Comparison of ENCODE assay signal across 20 cellular contexts in genomic region chr15:100224206-100225185, GRCh38.
A peak's percentile ranks its signal among the peaks of the same experiment; 100 is the strongest.
DNase-seq lines count a peak whose midpoint lies in the region; ATAC-seq and TF ChIP-seq lines count a peak whose summit lies in the region.
"Had no signal": no experiment of that assay in that cellular context is flagged by ENCODE, and none has a peak within 500 bp of the region (broad histone marks: within the 10 kb centered on the region; RNA-seq: fewer than 3 reads in every experiment).

No MANE protein-coding gene starts in this region.

- TF ChIP-seq CTCF in Loucy (conservative IDR thresholded peaks at IDR 0.05; ENCODE audit: low read length) (no peak), WTC11 (IDR thresholded peaks at IDR 0.05) (no peak)

- H3K36me3 Mint-ChIP-seq in WTC11 = no peaks in the 10 kb centered on the region
- H3K36me3 Mint-ChIP-seq: brain, neural progenitor cell had no signal

- no peak overlapping the region for H3K4me3 Mint-ChIP-seq in WTC11
- H3K4me3 Mint-ChIP-seq: brain, neural progenitor cell had no signal

- CTCF ChIA-PET in WTC11 (lab: Charles Lee) = interaction anchor here (1.8 kb wide), 1 partner anchor 114 kb away, joined by 6 read pairs; no protein-coding TSS in a partner anchor

- no peak overlapping the region for H3K4me2 ChIP-seq in Loucy (ENCODE audit: low read depth, low read length, poor library complexity, severe bottlenecking)
- H3K4me2 ChIP-seq: neural progenitor cell had no signal

- POLR2A ChIA-PET in WTC11 (lab: Charles Lee) = no interaction called here

- H3F3A ChIP-seq in Loucy (ENCODE audit: low read depth) = no peaks in the 10 kb centered on the region

- H3K79me2 ChIP-seq in Loucy (ENCODE audit: insufficient read depth, low read length) = no peaks in the 10 kb centered on the region

- peak; percentile 72 for ATAC-seq in WTC11
- ATAC-seq in esophagus mucosa = peak; percentile 78
- ATAC-seq in sciatic nerve = peak; percentile 95
- ATAC-seq in GM18861 (IDR thresholded peaks at IDR 0.05; ENCODE audit: unreplicated experiment) = no peak
- ATAC-seq in HG03378 (IDR thresholded peaks at IDR 0.05; ENCODE audit: unreplicated experiment) = no peak

- H3K9ac ChIP-seq in Loucy (ENCODE audit: low read depth, low read length, poor library complexity, severe bottlenecking) = no peak overlapping the region
- H3K9ac ChIP-seq: GM23248, neural progenitor cell had no signal

- DNase-seq in WTC11 (ENCODE audit: low spot score) = no peak
- no peak for DNase-seq in sciatic nerve (ENCODE audit: low spot score)
- no peak for DNase-seq in GF-D8 (lab: John Stamatoyannopoulos, UW)
- no peak for DNase-seq in activated gamma-delta T cell treated with Interleukin-2 at 50 U/mL for 16 hours
- DNase-seq: activated CD8-positive, alpha-beta memory T cell treated with anti-CD3 and anti-CD28 coated beads for 24 hours; C1 segment of cervical spinal cord; GM23248; MG63; NCI-H2081; NCI-H526 treated with DMSO at 0.1 percent for 48 hours; OCI-M1; stimulated activated CD4-positive, alpha-beta T cell treated with anti-CD3 and anti-CD28 coated beads, Interleukin-1b, Interleukin-23, amount 100 ng/mL, for 48 hours had no signal

- H3K27me3 Mint-ChIP-seq in WTC11 (ENCODE audit: low read depth) = no peaks in the 10 kb centered on the region

- H3K9me2 ChIP-seq in Loucy (replicated peaks; ENCODE audit: low read depth, low read length) = no peaks in the 10 kb centered on the region

- H3K9me3 ChIP-seq in Loucy (ENCODE audit: insufficient read depth, low read depth, low read length) = no peaks in the 10 kb centered on the region
- H3K9me3 ChIP-seq: MG63, thoracic aorta had no signal

- no peaks in the 10 kb centered on the region for H4K20me1 ChIP-seq in Loucy (ENCODE audit: insufficient read depth, low read length, poor library complexity, severe bottlenecking)

- H3K27ac Mint-ChIP-seq in WTC11 = no peak overlapping the region
- H3K27ac Mint-ChIP-seq: neural progenitor cell had no signal

- H3K9me3 Mint-ChIP-seq in WTC11 = peaks cover 3% of the 10 kb centered on the region; the same call in 1 of the 2 replicates
- H3K9me3 Mint-ChIP-seq: brain, neural progenitor cell had no signal

- no peak overlapping the region for H3K4me3 ChIP-seq in Loucy (ENCODE audit: low read length, poor library complexity, severe bottlenecking)
- H3K4me3 ChIP-seq: dorsolateral prefrontal cortex, GM23248, MG63, neural progenitor cell, thoracic aorta had no signal

- intact Hi-C loops in sciatic nerve (cut with DNase I) = no loop called here

- H3K36me3 ChIP-seq in Loucy (ENCODE audit: insufficient read depth, low read length) = no peaks in the 10 kb centered on the region
- H3K36me3 ChIP-seq: MG63, neural progenitor cell, thoracic aorta had no signal

- peaks cover 6% of the 10 kb centered on the region for H3K4me1 Mint-ChIP-seq in WTC11

- peak overlapping the region; percentile 50; the same call in 1 of the 2 replicates for H2AFZ ChIP-seq in Loucy (ENCODE audit: low read length)
- H2AFZ ChIP-seq: GM23248, neural progenitor cell had no signal

- H3K4me1 ChIP-seq in Loucy (ENCODE audit: insufficient read depth, low read length, poor library complexity, severe bottlenecking) = peaks cover 28% of the 10 kb centered on the region
- H3K4me1 ChIP-seq: neural progenitor cell had no signal

- H3K27me3 ChIP-seq in Loucy (ENCODE audit: insufficient read depth, low read length, poor library complexity, severe bottlenecking) = no peaks in the 10 kb centered on the region
- H3K27me3 ChIP-seq: dorsolateral prefrontal cortex, MG63, neural progenitor cell had no signal

TF ChIP-seq in WTC11, 78 proteins besides CTCF, POLR2A, EP300 and RAD21 (continues in another document):
- no peak for TF ChIP-seq OVOL2 (CRISPR knock-in tag; IDR thresholded peaks at IDR 0.05; ENCODE audit: borderline replicate concordance)
- TF ChIP-seq TEAD4 (CRISPR knock-in tag; IDR thresholded peaks at IDR 0.05) = no peak
- TF ChIP-seq ZNF138 (CRISPR knock-in tag; conservative IDR thresholded peaks at IDR 0.05) = no peak
- TF ChIP-seq PRRX2 (CRISPR knock-in tag; IDR thresholded peaks at IDR 0.05) = no peak
- no peak for TF ChIP-seq HMGXB4 (CRISPR knock-in tag; IDR thresholded peaks at IDR 0.05)
- no peak for TF ChIP-seq FOXP1 (CRISPR knock-in tag; IDR thresholded peaks at IDR 0.05; ENCODE audit: borderline replicate concordance)
- no peak for TF ChIP-seq GRHL2 (CRISPR knock-in tag; IDR thresholded peaks at IDR 0.05; ENCODE audit: insufficient replicate concordance, severe bottlenecking)
- no peak for TF ChIP-seq PREB (CRISPR knock-in tag; IDR thresholded peaks at IDR 0.05; ENCODE audit: borderline replicate concordance)
- TF ChIP-seq, protein P1, sequence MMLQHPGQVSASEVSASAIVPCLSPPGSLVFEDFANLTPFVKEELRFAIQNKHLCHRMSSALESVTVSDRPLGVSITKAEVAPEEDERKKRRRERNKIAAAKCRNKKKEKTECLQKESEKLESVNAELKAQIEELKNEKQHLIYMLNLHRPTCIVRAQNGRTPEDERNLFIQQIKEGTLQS (CRISPR knock-in tag; conservative IDR thresholded peaks at IDR 0.05) = no peak
- TF ChIP-seq, protein P2, sequence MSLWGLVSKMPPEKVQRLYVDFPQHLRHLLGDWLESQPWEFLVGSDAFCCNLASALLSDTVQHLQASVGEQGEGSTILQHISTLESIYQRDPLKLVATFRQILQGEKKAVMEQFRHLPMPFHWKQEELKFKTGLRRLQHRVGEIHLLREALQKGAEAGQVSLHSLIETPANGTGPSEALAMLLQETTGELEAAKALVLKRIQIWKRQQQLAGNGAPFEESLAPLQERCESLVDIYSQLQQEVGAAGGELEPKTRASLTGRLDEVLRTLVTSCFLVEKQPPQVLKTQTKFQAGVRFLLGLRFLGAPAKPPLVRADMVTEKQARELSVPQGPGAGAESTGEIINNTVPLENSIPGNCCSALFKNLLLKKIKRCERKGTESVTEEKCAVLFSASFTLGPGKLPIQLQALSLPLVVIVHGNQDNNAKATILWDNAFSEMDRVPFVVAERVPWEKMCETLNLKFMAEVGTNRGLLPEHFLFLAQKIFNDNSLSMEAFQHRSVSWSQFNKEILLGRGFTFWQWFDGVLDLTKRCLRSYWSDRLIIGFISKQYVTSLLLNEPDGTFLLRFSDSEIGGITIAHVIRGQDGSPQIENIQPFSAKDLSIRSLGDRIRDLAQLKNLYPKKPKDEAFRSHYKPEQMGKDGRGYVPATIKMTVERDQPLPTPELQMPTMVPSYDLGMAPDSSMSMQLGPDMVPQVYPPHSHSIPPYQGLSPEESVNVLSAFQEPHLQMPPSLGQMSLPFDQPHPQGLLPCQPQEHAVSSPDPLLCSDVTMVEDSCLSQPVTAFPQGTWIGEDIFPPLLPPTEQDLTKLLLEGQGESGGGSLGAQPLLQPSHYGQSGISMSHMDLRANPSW (CRISPR knock-in tag; conservative IDR thresholded peaks at IDR 0.05; ENCODE audit: low read depth) = no peak
- TF ChIP-seq JAZF1 (CRISPR knock-in tag; IDR thresholded peaks at IDR 0.05) = no peak
- no peak for TF ChIP-seq ZNF425 (CRISPR knock-in tag; conservative IDR thresholded peaks at IDR 0.05)
- TF ChIP-seq USF1 (CRISPR knock-in tag; IDR thresholded peaks at IDR 0.05) = no peak

Comparison
In these comparisons a context has a peak if more than half of its experiments do, and no peak if none do; other contexts are left out.
1. ATAC-seq: peak in WTC11 (single experiment), esophagus mucosa (single experiment) and sciatic nerve (single experiment); none in GM18861 (single experiment) and HG03378 (single experiment).